Comparison of ENCODE assay signal across 6 cellular contexts in the genomic region with DNA sequence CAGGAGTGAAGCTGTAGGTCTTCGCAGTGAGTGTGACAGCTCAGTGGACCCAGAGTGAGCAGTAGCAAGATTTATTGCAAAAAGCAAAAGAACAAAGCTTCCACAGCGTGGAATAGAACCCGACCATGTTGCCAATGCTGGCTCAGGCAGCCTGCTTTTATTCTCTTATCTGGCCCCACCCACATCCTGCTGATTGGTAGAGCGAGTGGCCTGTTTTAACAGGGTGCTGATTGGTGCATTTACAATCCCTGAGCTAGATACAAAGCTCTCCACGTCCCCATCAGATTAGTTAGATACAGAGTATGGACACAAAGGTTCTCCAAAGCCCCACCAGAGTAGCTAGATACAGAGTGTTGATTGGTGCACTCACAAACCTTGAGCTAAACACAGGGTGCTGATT.
DNase-seq lines count a peak whose midpoint lies in the region; ATAC-seq, FAIRE-seq and TF ChIP-seq lines count a peak whose summit lies in the region.
"Not testable (repeated sequence)": the region's sequence is repeated elsewhere in the genome, so short reads cannot be mapped to it uniquely, and the experiment has no call there.

No MANE protein-coding gene starts in this region.

- not testable (repeated sequence) for H2BK12ac ChIP-seq in neuronal stem cell (ENCODE audit: low read length)

- not testable (repeated sequence) for H4K20me1 ChIP-seq in Loucy (ENCODE audit: insufficient read depth, low read length, poor library complexity, severe bottlenecking); HepG2 (ENCODE audit: insufficient read depth, low read length)

- not testable (repeated sequence) for H3K9me3 Mint-ChIP-seq in nephron, neural crest cell

- not testable (repeated sequence) for H3K4me3 Mint-ChIP-seq in nephron, neural crest cell

- H2BK120ac ChIP-seq in neuronal stem cell (ENCODE audit: low read depth, low read length), result not testable (repeated sequence)

- H3K4me2 ChIP-seq in Loucy (ENCODE audit: low read depth, low read length, poor library complexity, severe bottlenecking); HepG2 (ENCODE audit: low read depth, low read length): not testable (repeated sequence)
- peak overlapping the region; percentile 11 for H3K4me2 ChIP-seq in neuronal stem cell (ENCODE audit: insufficient read depth, low read length, poor library complexity, severe bottlenecking)

- ATAC-seq in HepG2, result not testable (repeated sequence)

- H3K14ac ChIP-seq in neuronal stem cell (ENCODE audit: low read length), result not testable (repeated sequence)

- not testable (repeated sequence) for H3K27me3 ChIP-seq in Loucy (ENCODE audit: insufficient read depth, low read length, poor library complexity, severe bottlenecking); cardiac muscle cell; HepG2 (ENCODE audit: control insufficient read depth in 1 of 2, insufficient read depth in 2 of 2, low read length in 2 of 2); neuronal stem cell (ENCODE audit: control insufficient read depth in 3 of 3, insufficient read depth in 3 of 3, low read depth in 1 of 3, low read length in 3 of 3)

- H3K9ac ChIP-seq in Loucy (ENCODE audit: low read depth, low read length, poor library complexity, severe bottlenecking); HepG2 (ENCODE audit: insufficient read depth, low read depth, low read length); neuronal stem cell (ENCODE audit: low read depth, low read length, poor library complexity): not testable (repeated sequence)

- not testable (repeated sequence) for FAIRE-seq in HepG2 (lab: Jason Lieb, UNC)

- H3K27me3 Mint-ChIP-seq in nephron (ENCODE audit: low read depth); neural crest cell (ENCODE audit: low read depth): not testable (repeated sequence)

- H3K27ac ChIP-seq in cardiac muscle cell (peak overlapping the region; percentile 34), HepG2 (ENCODE audit: extremely low read length, insufficient read depth, low read length) (peak overlapping the region; percentile 46)
- not testable (repeated sequence) for H3K27ac ChIP-seq in neuronal stem cell (replicated peaks; ENCODE audit: low read length)

- not testable (repeated sequence) for H3K36me3 Mint-ChIP-seq in nephron (ENCODE audit: low read depth); neural crest cell (ENCODE audit: low read depth)

- H3K18ac ChIP-seq in neuronal stem cell (ENCODE audit: low read length), result not testable (repeated sequence)

- in situ Hi-C loops in HepG2 (cut with HindIII; ENCODE audit: extremely low pct_ligation_motif_present, low pct_unique_long_range_greater_than_20kb), result not testable (repeated sequence)

- not testable (repeated sequence) for H3K23ac ChIP-seq in neuronal stem cell (ENCODE audit: low read depth, low read length, poor library complexity)

- 98% methylated on average over 5 of the region's 5 CpGs for WGBS in HepG2 (ENCODE audit: low lambda C conversion rate)
- WGBS in neuronal stem cell (ENCODE audit: extremely low coverage in 2 of 2, insufficient read length in 2 of 2, insufficient replicate concordance in 1 of 2), 2 donors, result no CpG with 5 or more reads among the region's 5 CpGs

- H3K4me1 Mint-ChIP-seq in nephron, result peaks cover 15% of the 10 kb centered on the region
- peaks cover 25% of the 10 kb centered on the region for H3K4me1 Mint-ChIP-seq in neural crest cell

- peak overlapping the region; percentile 10; the same call in 1 of the 2 replicates for H2AFZ ChIP-seq in Loucy (ENCODE audit: low read length)
- H2AFZ ChIP-seq in HepG2 (ENCODE audit: low read length), result peak overlapping the region; percentile 50
- H2AFZ ChIP-seq in neuronal stem cell (ENCODE audit: low read length), result not testable (repeated sequence)

- BruUV-seq in HepG2 (replicated peaks; lab: Mats Ljungman, UMichigan), result not testable (repeated sequence)

- not testable (repeated sequence) for DNase-seq in cardiac muscle cell (ENCODE audit: low read depth in 1 of 2, low spot score in 1 of 2); HepG2 (ENCODE audit: low spot score); neural crest cell (ENCODE audit: low read depth, low spot score); neuronal stem cell (ENCODE audit: low spot score)

- not testable (repeated sequence) for TF ChIP-seq EP300 in HepG2 (IDR thresholded peaks at IDR 0.05; ENCODE audit: low read depth in 2 of 2, low read length in 2 of 2); HepG2 (CRISPR knock-in tag; IDR thresholded peaks at IDR 0.05; ENCODE audit: borderline replicate concordance)

- not testable (repeated sequence) for H3K79me2 ChIP-seq in Loucy (ENCODE audit: insufficient read depth, low read length); HepG2 (ENCODE audit: insufficient read depth, low read length)

- H3F3A ChIP-seq in Loucy (ENCODE audit: low read depth), result not testable (repeated sequence)

- H3K79me1 ChIP-seq in neuronal stem cell (ENCODE audit: low read depth, low read length), result not testable (repeated sequence)

- H3K4me1 ChIP-seq in Loucy (ENCODE audit: insufficient read depth, low read length, poor library complexity, severe bottlenecking), result peaks cover 18% of the 10 kb centered on the region
- H3K4me1 ChIP-seq in cardiac muscle cell (ENCODE audit: low read depth), result peaks cover 12% of the 10 kb centered on the region
- peaks cover 62% of the 10 kb centered on the region for H3K4me1 ChIP-seq in HepG2 (ENCODE audit: insufficient read depth, low read length)
- H3K4me1 ChIP-seq in neuronal stem cell (ENCODE audit: control insufficient read depth in 2 of 2, insufficient read depth in 1 of 2, low read depth in 1 of 2, low read length in 2 of 2), result not testable (repeated sequence)

- H4K8ac ChIP-seq in neuronal stem cell (ENCODE audit: low read depth, low read length), result not testable (repeated sequence)

- H2AK5ac ChIP-seq in neuronal stem cell (ENCODE audit: low read depth, low read length), result not testable (repeated sequence)

- CTCF ChIA-PET in HepG2 (lab: Yijun Ruan, JAX; ENCODE audit: low intra/inter-chr PET ratio, low total read pairs), result not testable (repeated sequence)

- H2BK15ac ChIP-seq in neuronal stem cell (ENCODE audit: low read length), result not testable (repeated sequence)

- H3K9me2 ChIP-seq in Loucy (replicated peaks; ENCODE audit: low read depth, low read length), result not testable (repeated sequence)

- H3K9me3 ChIP-seq in Loucy (ENCODE audit: insufficient read depth, low read depth, low read length); cardiac muscle cell (ENCODE audit: low read depth); HepG2 (ENCODE audit: low read length); neuronal stem cell (replicated peaks in 1 of 2; ENCODE audit: control insufficient read depth in 2 of 2, insufficient read depth in 1 of 2, low read depth in 1 of 2, low read length in 2 of 2): not testable (repeated sequence)

- intact Hi-C loops in HepG2 (cut with micrococcal nuclease; ENCODE audit: unreplicated experiment), result not testable (repeated sequence)

- not testable (repeated sequence) for H3K4ac ChIP-seq in neuronal stem cell (ENCODE audit: low read length)

- not testable (repeated sequence) for TF ChIP-seq RAD21 in HepG2 (CRISPR knock-in tag; IDR thresholded peaks at IDR 0.05)

- H3K27ac Mint-ChIP-seq in nephron (peak overlapping the region in 2 of 3 experiments; percentile 56 to 58), neural crest cell (ENCODE audit: unreplicated experiment) (peak overlapping the region; percentile 62)

- POLR2A ChIA-PET in HepG2 (lab: Yijun Ruan, JAX), result not testable (repeated sequence)

- not testable (repeated sequence) for H4K91ac ChIP-seq in neuronal stem cell (ENCODE audit: low read depth, low read length, poor library complexity)

- not testable (repeated sequence) for H3K4me3 ChIP-seq in Loucy (ENCODE audit: low read length, poor library complexity, severe bottlenecking); cardiac muscle cell; HepG2 (replicated peaks in 1 of 3; ENCODE audit: insufficient read depth in 1 of 3, low read depth in 2 of 3, low read length in 3 of 3); neuronal stem cell (ENCODE audit: low read length in 2 of 2)

- not testable (repeated sequence) for TF ChIP-seq CTCF in Loucy (conservative IDR thresholded peaks at IDR 0.05; ENCODE audit: low read length); cardiac muscle cell (IDR thresholded peaks at IDR 0.05; ENCODE audit: low read depth, low read length); HepG2 (CRISPR knock-in tag; IDR thresholded peaks at IDR 0.05); nephron (IDR thresholded peaks at IDR 0.05; ENCODE audit: unreplicated experiment in 3 of 3); neural crest cell (conservative IDR thresholded peaks at IDR 0.05)

- not testable (repeated sequence) for H2BK5ac ChIP-seq in neuronal stem cell (ENCODE audit: low read length)

- H3K36me3 ChIP-seq in Loucy (ENCODE audit: insufficient read depth, low read length); cardiac muscle cell; HepG2 (replicated peaks in 1 of 2; ENCODE audit: control insufficient read depth in 1 of 2, insufficient read depth in 2 of 2, low read length in 2 of 2); neuronal stem cell (replicated peaks in 1 of 2; ENCODE audit: control insufficient read depth in 2 of 2, insufficient read depth in 2 of 2, low read length in 2 of 2): not testable (repeated sequence)

- TF ChIP-seq POLR2A in HepG2 (IDR thresholded peaks at IDR 0.05; ENCODE audit: insufficient read depth in 1 of 2, low read depth in 2 of 2, low read length in 2 of 2), result not testable (repeated sequence)

TF ChIP-seq in HepG2, 621 proteins besides CTCF, POLR2A, EP300 and RAD21:
- TF ChIP-seq POGZ (CRISPR knock-in tag; IDR thresholded peaks at IDR 0.05), result 0 out of 2 replicates have a peak, but pooled peaks have one; percentile 21
- TF ChIP-seq NFYB (CRISPR knock-in tag; IDR thresholded peaks at IDR 0.05), result peak; percentile 55
- peak; percentile 52; the same call in 1 of the 2 replicates for TF ChIP-seq NFYC (CRISPR knock-in tag; IDR thresholded peaks at IDR 0.05)
